ENCODE assay signal across 1 cellular context in genomic region chr6:8085053-8085511, GRCh38.
TF ChIP-seq lines count a peak whose summit lies in the region.

No MANE protein-coding gene starts in this region.

TF ChIP-seq in HepG2, 621 proteins besides CTCF, POLR2A, EP300 and RAD21 (continued from another document and continues in another):
- TF ChIP-seq ZFP91 (CRISPR knock-in tag; IDR thresholded peaks at IDR 0.05; ENCODE audit: borderline replicate concordance) (no peak), RFX3 (CRISPR knock-in tag; IDR thresholded peaks at IDR 0.05) (no peak), ZNF607 (CRISPR knock-in tag; IDR thresholded peaks at IDR 0.05; ENCODE audit: borderline replicate concordance) (no peak), ZSCAN5A (CRISPR knock-in tag; IDR thresholded peaks at IDR 0.05; ENCODE audit: borderline replicate concordance) (no peak; the same call in 1 of the 2 replicates), SMAD9 (CRISPR knock-in tag; IDR thresholded peaks at IDR 0.05) (no peak), KLF16 (CRISPR knock-in tag; IDR thresholded peaks at IDR 0.05) (peak in 1 of 2 experiments; percentile 96; a peak in 2 of 4 replicates), HNRNPLL (IDR thresholded peaks at IDR 0.05; ENCODE audit: low read depth, low read length, poor library complexity, severe bottlenecking) (no peak), SPEN (CRISPR knock-in tag; IDR thresholded peaks at IDR 0.05; ENCODE audit: low read depth) (no peak), ZNF724P (CRISPR knock-in tag; IDR thresholded peaks at IDR 0.05; ENCODE audit: borderline replicate concordance) (no peak), ZNF335 (CRISPR knock-in tag; IDR thresholded peaks at IDR 0.05) (peak; percentile 69; the same call in 1 of the 2 replicates), SMARCE1 (IDR thresholded peaks at IDR 0.05; ENCODE audit: borderline replicate concordance) (peak; percentile 71), YEATS2 (CRISPR knock-in tag; IDR thresholded peaks at IDR 0.05; ENCODE audit: borderline replicate concordance) (peak; percentile 64; the same call in 1 of the 2 replicates), ZNF619 (CRISPR knock-in tag; IDR thresholded peaks at IDR 0.05) (0 out of 2 replicates have a peak, but pooled peaks have one; percentile 34), TAF1 (CRISPR knock-in tag; IDR thresholded peaks at IDR 0.05) (no peak), ZSCAN12 (CRISPR knock-in tag; IDR thresholded peaks at IDR 0.05) (no peak; the same call in 1 of the 2 replicates), ZNF451 (CRISPR knock-in tag; IDR thresholded peaks at IDR 0.05) (no peak), JARID2 (CRISPR knock-in tag; IDR thresholded peaks at IDR 0.05; ENCODE audit: insufficient replicate concordance) (no peak), REXO4 (CRISPR knock-in tag; IDR thresholded peaks at IDR 0.05; ENCODE audit: borderline replicate concordance) (no peak), ZNF333 (CRISPR knock-in tag; IDR thresholded peaks at IDR 0.05; ENCODE audit: borderline replicate concordance) (0 out of 2 replicates have a peak, but pooled peaks have one; percentile 35), ZNF124 (CRISPR knock-in tag; IDR thresholded peaks at IDR 0.05) (peak; percentile 74; the same call in 1 of the 2 replicates), TOE1 (CRISPR knock-in tag; IDR thresholded peaks at IDR 0.05) (no peak), CHD4 (IDR thresholded peaks at IDR 0.05; ENCODE audit: borderline replicate concordance, low read length) (peak; percentile 82; the same call in 1 of the 2 replicates), PLRG1 (conservative IDR thresholded peaks at IDR 0.05) (no peak), HBP1 (CRISPR knock-in tag; IDR thresholded peaks at IDR 0.05; ENCODE audit: low read depth) (no peak), ZNF234 (CRISPR knock-in tag; conservative IDR thresholded peaks at IDR 0.05) (no peak), FOXK1 (CRISPR knock-in tag; IDR thresholded peaks at IDR 0.05; ENCODE audit: borderline replicate concordance, low read depth) (peak; percentile 94), LCORL (IDR thresholded peaks at IDR 0.05) (peak; percentile 71), LCORL (CRISPR knock-in tag; IDR thresholded peaks at IDR 0.05) (peak; percentile 94), ATF3 (CRISPR knock-in tag; IDR thresholded peaks at IDR 0.05) (peak; percentile 100), SATB2 (CRISPR knock-in tag; IDR thresholded peaks at IDR 0.05) (no peak), SP140L (CRISPR knock-in tag; IDR thresholded peaks at IDR 0.05; ENCODE audit: borderline replicate concordance) (peak; percentile 73; the same call in 1 of the 2 replicates), ZNF678 (CRISPR knock-in tag; IDR thresholded peaks at IDR 0.05) (no peak), IRF2 (CRISPR knock-in tag; IDR thresholded peaks at IDR 0.05) (peak; percentile 94), TEAD3 (CRISPR knock-in tag; optimal IDR thresholded peaks at IDR 0.05; ENCODE audit: borderline replicate concordance) (peak; percentile 100), ZNF672 (CRISPR knock-in tag; IDR thresholded peaks at IDR 0.05) (no peak), ZNF337 (CRISPR knock-in tag; IDR thresholded peaks at IDR 0.05; ENCODE audit: borderline replicate concordance, low read depth) (no peak), CERS6 (CRISPR knock-in tag; IDR thresholded peaks at IDR 0.05) (no peak)
- TF ChIP-seq, protein P1, sequence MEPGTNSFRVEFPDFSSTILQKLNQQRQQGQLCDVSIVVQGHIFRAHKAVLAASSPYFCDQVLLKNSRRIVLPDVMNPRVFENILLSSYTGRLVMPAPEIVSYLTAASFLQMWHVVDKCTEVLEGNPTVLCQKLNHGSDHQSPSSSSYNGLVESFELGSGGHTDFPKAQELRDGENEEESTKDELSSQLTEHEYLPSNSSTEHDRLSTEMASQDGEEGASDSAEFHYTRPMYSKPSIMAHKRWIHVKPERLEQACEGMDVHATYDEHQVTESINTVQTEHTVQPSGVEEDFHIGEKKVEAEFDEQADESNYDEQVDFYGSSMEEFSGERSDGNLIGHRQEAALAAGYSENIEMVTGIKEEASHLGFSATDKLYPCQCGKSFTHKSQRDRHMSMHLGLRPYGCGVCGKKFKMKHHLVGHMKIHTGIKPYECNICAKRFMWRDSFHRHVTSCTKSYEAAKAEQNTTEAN (CRISPR knock-in tag; conservative IDR thresholded peaks at IDR 0.05) = no peak
- TF ChIP-seq, protein P2, sequence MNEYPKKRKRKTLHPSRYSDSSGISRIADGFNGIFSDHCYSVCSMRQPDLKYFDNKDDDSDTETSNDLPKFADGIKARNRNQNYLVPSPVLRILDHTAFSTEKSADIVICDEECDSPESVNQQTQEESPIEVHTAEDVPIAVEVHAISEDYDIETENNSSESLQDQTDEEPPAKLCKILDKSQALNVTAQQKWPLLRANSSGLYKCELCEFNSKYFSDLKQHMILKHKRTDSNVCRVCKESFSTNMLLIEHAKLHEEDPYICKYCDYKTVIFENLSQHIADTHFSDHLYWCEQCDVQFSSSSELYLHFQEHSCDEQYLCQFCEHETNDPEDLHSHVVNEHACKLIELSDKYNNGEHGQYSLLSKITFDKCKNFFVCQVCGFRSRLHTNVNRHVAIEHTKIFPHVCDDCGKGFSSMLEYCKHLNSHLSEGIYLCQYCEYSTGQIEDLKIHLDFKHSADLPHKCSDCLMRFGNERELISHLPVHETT (CRISPR knock-in tag; conservative IDR thresholded peaks at IDR 0.05) = 0 out of 2 replicates have a peak, but pooled peaks have one; percentile 62
- TF ChIP-seq, protein P3, sequence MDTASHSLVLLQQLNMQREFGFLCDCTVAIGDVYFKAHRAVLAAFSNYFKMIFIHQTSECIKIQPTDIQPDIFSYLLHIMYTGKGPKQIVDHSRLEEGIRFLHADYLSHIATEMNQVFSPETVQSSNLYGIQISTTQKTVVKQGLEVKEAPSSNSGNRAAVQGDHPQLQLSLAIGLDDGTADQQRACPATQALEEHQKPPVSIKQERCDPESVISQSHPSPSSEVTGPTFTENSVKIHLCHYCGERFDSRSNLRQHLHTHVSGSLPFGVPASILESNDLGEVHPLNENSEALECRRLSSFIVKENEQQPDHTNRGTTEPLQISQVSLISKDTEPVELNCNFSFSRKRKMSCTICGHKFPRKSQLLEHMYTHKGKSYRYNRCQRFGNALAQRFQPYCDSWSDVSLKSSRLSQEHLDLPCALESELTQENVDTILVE (CRISPR knock-in tag; IDR thresholded peaks at IDR 0.05) = peak; percentile 79
- TF ChIP-seq, protein P4, sequence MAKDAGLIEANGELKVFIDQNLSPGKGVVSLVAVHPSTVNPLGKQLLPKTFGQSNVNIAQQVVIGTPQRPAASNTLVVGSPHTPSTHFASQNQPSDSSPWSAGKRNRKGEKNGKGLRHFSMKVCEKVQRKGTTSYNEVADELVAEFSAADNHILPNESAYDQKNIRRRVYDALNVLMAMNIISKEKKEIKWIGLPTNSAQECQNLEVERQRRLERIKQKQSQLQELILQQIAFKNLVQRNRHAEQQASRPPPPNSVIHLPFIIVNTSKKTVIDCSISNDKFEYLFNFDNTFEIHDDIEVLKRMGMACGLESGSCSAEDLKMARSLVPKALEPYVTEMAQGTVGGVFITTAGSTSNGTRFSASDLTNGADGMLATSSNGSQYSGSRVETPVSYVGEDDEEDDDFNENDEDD (CRISPR knock-in tag; IDR thresholded peaks at IDR 0.05; ENCODE audit: borderline replicate concordance) = no peak
- TF ChIP-seq, protein P5, sequence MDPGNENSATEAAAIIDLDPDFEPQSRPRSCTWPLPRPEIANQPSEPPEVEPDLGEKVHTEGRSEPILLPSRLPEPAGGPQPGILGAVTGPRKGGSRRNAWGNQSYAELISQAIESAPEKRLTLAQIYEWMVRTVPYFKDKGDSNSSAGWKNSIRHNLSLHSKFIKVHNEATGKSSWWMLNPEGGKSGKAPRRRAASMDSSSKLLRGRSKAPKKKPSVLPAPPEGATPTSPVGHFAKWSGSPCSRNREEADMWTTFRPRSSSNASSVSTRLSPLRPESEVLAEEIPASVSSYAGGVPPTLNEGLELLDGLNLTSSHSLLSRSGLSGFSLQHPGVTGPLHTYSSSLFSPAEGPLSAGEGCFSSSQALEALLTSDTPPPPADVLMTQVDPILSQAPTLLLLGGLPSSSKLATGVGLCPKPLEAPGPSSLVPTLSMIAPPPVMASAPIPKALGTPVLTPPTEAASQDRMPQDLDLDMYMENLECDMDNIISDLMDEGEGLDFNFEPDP (CRISPR knock-in tag; conservative IDR thresholded peaks at IDR 0.05) = no peak
- TF ChIP-seq, protein P6, sequence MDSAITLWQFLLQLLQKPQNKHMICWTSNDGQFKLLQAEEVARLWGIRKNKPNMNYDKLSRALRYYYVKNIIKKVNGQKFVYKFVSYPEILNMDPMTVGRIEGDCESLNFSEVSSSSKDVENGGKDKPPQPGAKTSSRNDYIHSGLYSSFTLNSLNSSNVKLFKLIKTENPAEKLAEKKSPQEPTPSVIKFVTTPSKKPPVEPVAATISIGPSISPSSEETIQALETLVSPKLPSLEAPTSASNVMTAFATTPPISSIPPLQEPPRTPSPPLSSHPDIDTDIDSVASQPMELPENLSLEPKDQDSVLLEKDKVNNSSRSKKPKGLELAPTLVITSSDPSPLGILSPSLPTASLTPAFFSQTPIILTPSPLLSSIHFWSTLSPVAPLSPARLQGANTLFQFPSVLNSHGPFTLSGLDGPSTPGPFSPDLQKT (CRISPR knock-in tag; IDR thresholded peaks at IDR 0.05; ENCODE audit: borderline replicate concordance) = no peak
- TF ChIP-seq, protein P7, sequence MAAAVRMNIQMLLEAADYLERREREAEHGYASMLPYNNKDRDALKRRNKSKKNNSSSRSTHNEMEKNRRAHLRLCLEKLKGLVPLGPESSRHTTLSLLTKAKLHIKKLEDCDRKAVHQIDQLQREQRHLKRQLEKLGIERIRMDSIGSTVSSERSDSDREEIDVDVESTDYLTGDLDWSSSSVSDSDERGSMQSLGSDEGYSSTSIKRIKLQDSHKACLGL (CRISPR knock-in tag; IDR thresholded peaks at IDR 0.05) = no peak
- TF ChIP-seq, protein P8, sequence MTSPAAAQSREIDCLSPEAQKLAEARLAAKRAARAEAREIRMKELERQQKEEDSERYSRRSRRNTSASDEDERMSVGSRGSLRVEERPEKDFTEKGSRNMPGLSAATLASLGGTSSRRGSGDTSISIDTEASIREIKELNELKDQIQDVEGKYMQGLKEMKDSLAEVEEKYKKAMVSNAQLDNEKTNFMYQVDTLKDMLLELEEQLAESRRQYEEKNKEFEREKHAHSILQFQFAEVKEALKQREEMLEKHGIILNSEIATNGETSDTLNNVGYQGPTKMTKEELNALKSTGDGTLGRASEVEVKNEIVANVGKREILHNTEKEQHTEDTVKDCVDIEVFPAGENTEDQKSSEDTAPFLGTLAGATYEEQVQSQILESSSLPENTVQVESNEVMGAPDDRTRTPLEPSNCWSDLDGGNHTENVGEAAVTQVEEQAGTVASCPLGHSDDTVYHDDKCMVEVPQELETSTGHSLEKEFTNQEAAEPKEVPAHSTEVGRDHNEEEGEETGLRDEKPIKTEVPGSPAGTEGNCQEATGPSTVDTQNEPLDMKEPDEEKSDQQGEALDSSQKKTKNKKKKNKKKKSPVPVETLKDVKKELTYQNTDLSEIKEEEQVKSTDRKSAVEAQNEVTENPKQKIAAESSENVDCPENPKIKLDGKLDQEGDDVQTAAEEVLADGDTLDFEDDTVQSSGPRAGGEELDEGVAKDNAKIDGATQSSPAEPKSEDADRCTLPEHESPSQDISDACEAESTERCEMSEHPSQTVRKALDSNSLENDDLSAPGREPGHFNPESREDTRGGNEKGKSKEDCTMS (CRISPR knock-in tag; conservative IDR thresholded peaks at IDR 0.05) = peak; percentile 72; the same call in 1 of the 2 replicates
